2 cellular contexts compared by ENCODE assay signal in the genomic region with DNA sequence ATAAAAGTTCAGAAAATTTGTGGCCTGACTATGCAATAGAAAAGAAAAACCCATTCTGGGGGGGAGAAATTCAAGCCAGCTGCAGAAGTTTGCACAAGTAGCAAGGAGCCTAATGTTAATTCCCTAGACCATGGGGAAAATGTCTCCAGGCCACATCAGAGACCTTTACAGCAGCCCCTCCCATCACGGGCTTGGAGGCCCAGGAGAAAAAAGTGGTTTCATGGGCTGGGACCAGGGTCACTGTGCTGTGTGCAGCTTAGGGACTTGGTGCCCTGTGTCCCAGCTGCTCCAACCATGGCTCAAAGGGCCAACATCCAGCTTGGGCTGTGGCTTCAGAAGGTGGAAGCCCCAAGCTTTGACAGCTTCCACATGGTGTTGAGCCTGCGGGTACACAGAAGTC.
TF ChIP-seq lines count a peak whose summit lies in the region.

No MANE protein-coding gene starts in this region.

TF ChIP-seq in HEK293, 187 proteins besides CTCF, POLR2A, EP300 and RAD21:
- TF ChIP-seq KLF17 (tag by site-specific recombination; IDR thresholded peaks at IDR 0.05) (no peak), ZNF624 (tag by site-specific recombination; IDR thresholded peaks at IDR 0.05) (no peak), ZNF585B (tag by site-specific recombination; IDR thresholded peaks at IDR 0.05) (peak; percentile 44), KLF1 (tag by site-specific recombination; IDR thresholded peaks at IDR 0.05) (no peak)

TF ChIP-seq in K562, 482 proteins besides CTCF, POLR2A, EP300 and RAD21:
- TF ChIP-seq, protein P1, sequence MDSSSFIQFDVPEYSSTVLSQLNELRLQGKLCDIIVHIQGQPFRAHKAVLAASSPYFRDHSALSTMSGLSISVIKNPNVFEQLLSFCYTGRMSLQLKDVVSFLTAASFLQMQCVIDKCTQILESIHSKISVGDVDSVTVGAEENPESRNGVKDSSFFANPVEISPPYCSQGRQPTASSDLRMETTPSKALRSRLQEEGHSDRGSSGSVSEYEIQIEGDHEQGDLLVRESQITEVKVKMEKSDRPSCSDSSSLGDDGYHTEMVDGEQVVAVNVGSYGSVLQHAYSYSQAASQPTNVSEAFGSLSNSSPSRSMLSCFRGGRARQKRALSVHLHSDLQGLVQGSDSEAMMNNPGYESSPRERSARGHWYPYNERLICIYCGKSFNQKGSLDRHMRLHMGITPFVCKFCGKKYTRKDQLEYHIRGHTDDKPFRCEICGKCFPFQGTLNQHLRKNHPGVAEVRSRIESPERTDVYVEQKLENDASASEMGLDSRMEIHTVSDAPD (CRISPR knock-in tag; IDR thresholded peaks at IDR 0.05): no peak
- TF ChIP-seq SP1 (CRISPR knock-in tag; IDR thresholded peaks at IDR 0.05): no peak
- TF ChIP-seq USF2 (CRISPR knock-in tag; IDR thresholded peaks at IDR 0.05): no peak
- no peak for TF ChIP-seq LEF1 (IDR thresholded peaks at IDR 0.05)
- no peak for TF ChIP-seq ZNF445 (CRISPR knock-in tag; IDR thresholded peaks at IDR 0.05; ENCODE audit: low read depth)
- TF ChIP-seq NR0B1 (IDR thresholded peaks at IDR 0.05; ENCODE audit: partially characterized antibody): no peak
- TF ChIP-seq POLR2G (IDR thresholded peaks at IDR 0.05; ENCODE audit: low read depth, low read length): 0 out of 2 replicates have a peak, but pooled peaks have one; percentile 16
- TF ChIP-seq RBM34 (IDR thresholded peaks at IDR 0.05; ENCODE audit: borderline replicate concordance, insufficient read depth, low read length): no peak
- TF ChIP-seq, protein P2, sequence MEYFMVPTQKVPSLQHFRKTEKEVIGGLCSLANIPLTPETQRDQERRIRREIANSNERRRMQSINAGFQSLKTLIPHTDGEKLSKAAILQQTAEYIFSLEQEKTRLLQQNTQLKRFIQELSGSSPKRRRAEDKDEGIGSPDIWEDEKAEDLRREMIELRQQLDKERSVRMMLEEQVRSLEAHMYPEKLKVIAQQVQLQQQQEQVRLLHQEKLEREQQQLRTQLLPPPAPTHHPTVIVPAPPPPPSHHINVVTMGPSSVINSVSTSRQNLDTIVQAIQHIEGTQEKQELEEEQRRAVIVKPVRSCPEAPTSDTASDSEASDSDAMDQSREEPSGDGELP (CRISPR knock-in tag; IDR thresholded peaks at IDR 0.05; ENCODE audit: borderline replicate concordance): peak; percentile 30; the same call in 1 of the 2 replicates
- 0 out of 4 replicates have a peak, but pooled peaks of 1 of the 2 experiments have one; percentile 28 for TF ChIP-seq SIN3A (IDR thresholded peaks at IDR 0.05; ENCODE audit: borderline replicate concordance in 2 of 2, control insufficient read depth in 1 of 2, low read depth in 2 of 2, low read length in 2 of 2)
